ENCODE assay signal across 10 cellular contexts in the genomic region with DNA sequence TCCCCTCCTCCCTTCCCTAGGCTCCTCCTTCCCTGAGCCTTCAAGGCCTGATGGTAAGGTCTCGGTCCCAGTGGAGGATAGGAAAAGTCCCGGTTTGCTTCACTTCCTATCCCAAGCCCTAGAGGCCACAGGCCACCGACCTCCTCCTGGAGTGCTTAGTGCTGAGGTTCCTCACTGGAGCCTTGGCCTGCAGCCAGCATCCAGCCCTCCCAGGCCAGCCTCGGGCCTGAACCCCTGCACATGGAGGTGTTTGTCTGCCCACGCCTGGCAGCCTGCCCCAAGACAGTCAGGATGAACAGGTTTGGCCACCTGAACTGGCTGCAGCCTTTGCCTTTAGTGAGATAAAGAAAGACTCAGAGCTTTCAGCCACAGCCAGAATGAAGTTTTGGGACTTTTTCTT. TPM values are rescaled to one million over a fixed set of nuclear protein-coding genes. Genes with fewer than 3 reads are reported as not detected.
DNase-seq lines count a peak whose midpoint lies in the region; ATAC-seq, FAIRE-seq and TF ChIP-seq lines count a peak whose summit lies in the region.
"Had no signal": no experiment of that assay in that cellular context is flagged by ENCODE, and none has a peak within 500 bp of the region (broad histone marks: within the 10 kb centered on the region; RNA-seq: fewer than 3 reads in every experiment).

No MANE protein-coding gene starts in this region.

- H2AFZ ChIP-seq in K562 (ENCODE audit: low read depth, low read length): no peak overlapping the region

- no peak for TF ChIP-seq POLR2A in K562 (conservative IDR thresholded peaks at IDR 0.05)

- no peaks in the 10 kb centered on the region for H3K9me3 Mint-ChIP-seq in activated naive CD8-positive, alpha-beta T cell treated with anti-CD3 and anti-CD28 coated beads, Interleukin-2, amount 10 ng/mL, durations not matched to agents 7 days and 5 days
- H3K9me3 Mint-ChIP-seq in activated naive CD8-positive, alpha-beta T cell treated with anti-CD3 and anti-CD28 coated beads, Interleukin-2, amount 50 U/mL, for 24 hours: no peaks in the 10 kb centered on the region
- H3K9me3 Mint-ChIP-seq: nephron progenitor cell had no signal

- H3K27me3 Mint-ChIP-seq in activated naive CD8-positive, alpha-beta T cell treated with anti-CD3 and anti-CD28 coated beads, Interleukin-2, amount 10 ng/mL, durations not matched to agents 7 days and 5 days: peaks cover 41% of the 10 kb centered on the region
- peaks cover 43% of the 10 kb centered on the region for H3K27me3 Mint-ChIP-seq in activated naive CD8-positive, alpha-beta T cell treated with anti-CD3 and anti-CD28 coated beads, Interleukin-2, amount 50 U/mL, for 24 hours

- TF ChIP-seq EP300 in K562 (IDR thresholded peaks at IDR 0.05; ENCODE audit: low read length): no peak

- no peaks in the 10 kb centered on the region for H3K9me1 ChIP-seq in K562 (ENCODE audit: control insufficient read depth, insufficient read depth, low read length)

- H3K27ac ChIP-seq in K562 (ENCODE audit: extremely low read depth, low read depth, low read length): no peak overlapping the region
- no peak overlapping the region for H3K27ac ChIP-seq in left lung

- POLR2A ChIA-PET in activated naive CD8-positive, alpha-beta T cell treated with anti-CD3 and anti-CD28 coated beads, Interleukin-2, amount 10 ng/mL, durations not matched to agents 7 days and 5 days (lab: Charles Lee): interaction anchor here (1.0 to 1.2 kb wide), 2 partner anchors 12 to 27 kb away, joined by 3 read pairs; no protein-coding TSS in a partner anchor
- POLR2A ChIA-PET in K562 (lab: Yijun Ruan, JAX): no interaction called here

- no peaks in the 10 kb centered on the region for H3K36me3 Mint-ChIP-seq in activated naive CD8-positive, alpha-beta T cell treated with anti-CD3 and anti-CD28 coated beads, Interleukin-2, amount 10 ng/mL, durations not matched to agents 7 days and 5 days
- no peaks in the 10 kb centered on the region for H3K36me3 Mint-ChIP-seq in activated naive CD8-positive, alpha-beta T cell treated with anti-CD3 and anti-CD28 coated beads, Interleukin-2, amount 50 U/mL, for 24 hours (ENCODE audit: low read depth)

- H3K4me3 ChIP-seq in K562 (no peak overlapping the region), left lung (no peak overlapping the region)

- intact Hi-C loops in K562 (cut with micrococcal nuclease): no loop called here
- intact Hi-C loops in left lung (cut with DNase I): no loop called here

- BruUV-seq in K562 (replicated peaks; lab: Mats Ljungman, UMichigan): no TSS peak

- no peak for ATAC-seq in activated naive CD8-positive, alpha-beta T cell treated with anti-CD3 and anti-CD28 coated beads, Interleukin-2, amount 10 ng/mL, durations not matched to agents 7 days and 5 days (ENCODE audit: low read depth)
- no peak for ATAC-seq in activated naive CD8-positive, alpha-beta T cell treated with anti-CD3 and anti-CD28 coated beads, Interleukin-2, amount 50 U/mL, for 24 hours
- ATAC-seq in K562 (no peak), left lung (peak; percentile 59)

- H3K4me2 ChIP-seq in K562 (ENCODE audit: insufficient read depth, low read length): no peak overlapping the region

- H3K27me3 ChIP-seq in K562 (ENCODE audit: control insufficient read depth in 2 of 2, insufficient read depth in 2 of 2, low read length in 2 of 2): peaks cover 3 to 19% of the 10 kb centered on the region in 2 experiments; a peak in 3 of 5 replicates
- H3K27me3 ChIP-seq in left lung: peaks cover 0 to 25% of the 10 kb centered on the region in 2 donors

- CTCF ChIA-PET in K562 (lab: Yijun Ruan, JAX; ENCODE audit: low intra/inter-chr PET ratio): no interaction called here

- TF ChIP-seq RAD21 in K562 (CRISPR knock-in tag; conservative IDR thresholded peaks at IDR 0.05 in 1 of 2, IDR thresholded peaks at IDR 0.05 in 1 of 2): no peak

- H3K9me3 ChIP-seq in K562 (replicated peaks; ENCODE audit: control insufficient read depth, insufficient read depth, low read depth, low read length) (no peaks in the 10 kb centered on the region), left lung (no peaks in the 10 kb centered on the region)

- no peaks in the 10 kb centered on the region; a peak in 1 of 5 replicates for H3K4me1 ChIP-seq in K562 (replicated peaks in 1 of 2; ENCODE audit: control insufficient read depth in 2 of 2, insufficient read depth in 2 of 2, low read length in 2 of 2)
- peaks cover 0 to 31% of the 10 kb centered on the region in 2 donors for H3K4me1 ChIP-seq in left lung

- no peak overlapping the region for H3K9ac ChIP-seq in K562 (ENCODE audit: insufficient read depth in 1 of 2, low read depth in 2 of 2, low read length in 2 of 2)

- in situ Hi-C loops in K562 (cut with MboI): loop anchor here (5.0 kb wide), 1 partner anchor 100 kb away; no protein-coding TSS in a partner anchor

- 3% methylated on average over 5 of the region's 5 CpGs for WGBS in K562 (ENCODE audit: insufficient coverage, low coverage, missing lambda C conversion rate)

- no peaks in the 10 kb centered on the region for H3K79me2 ChIP-seq in K562 (ENCODE audit: control insufficient read depth, insufficient read depth, low read length)

- H3K4me1 Mint-ChIP-seq in activated naive CD8-positive, alpha-beta T cell treated with anti-CD3 and anti-CD28 coated beads, Interleukin-2, amount 10 ng/mL, durations not matched to agents 7 days and 5 days: peaks cover 4% of the 10 kb centered on the region
- H3K4me1 Mint-ChIP-seq in activated naive CD8-positive, alpha-beta T cell treated with anti-CD3 and anti-CD28 coated beads, Interleukin-2, amount 50 U/mL, for 24 hours: peaks cover 11% of the 10 kb centered on the region

- peak; percentile 18 for DNase-seq in activated naive CD8-positive, alpha-beta T cell treated with anti-CD3 and anti-CD28 coated beads, Interleukin-2, amount 10 ng/mL, durations not matched to agents 7 days and 5 days
- DNase-seq in activated naive CD8-positive, alpha-beta T cell treated with anti-CD3 and anti-CD28 coated beads, Interleukin-2, amount 50 U/mL, for 24 hours: no peak
- DNase-seq in K562 (ENCODE audit: extremely low read depth in 1 of 4, low spot score in 3 of 4): no peak
- DNase-seq in left lung: peak; percentile 87 to 93
- peak; percentile 88 for DNase-seq in ureter (ENCODE audit: low spot score)
- DNase-seq in SHP77 (lab: John Stamatoyannopoulos, UW): no peak
- no peak for DNase-seq in UCSD-AML1 (lab: John Stamatoyannopoulos, UW; ENCODE audit: unreplicated experiment)
- no peak for DNase-seq in activated CD4-positive, alpha-beta T cell treated with anti-CD3 and anti-CD28 coated beads, Interleukin-2, amount 50 U/mL, for 48 hours
- DNase-seq: NCI-H1694, nephron progenitor cell had no signal

- no peak for FAIRE-seq in K562 (lab: Jason Lieb, UNC)

- H4K20me1 ChIP-seq in K562 (replicated peaks; ENCODE audit: control insufficient read depth, insufficient read depth, low read length): peaks cover 8% of the 10 kb centered on the region

- TF ChIP-seq CTCF in K562 (IDR thresholded peaks at IDR 0.05 in 2 of 3, conservative IDR thresholded peaks at IDR 0.05 in 1 of 3; ENCODE audit: insufficient read depth in 2 of 3, low read depth in 1 of 3, low read length in 3 of 3) (no peak), left lung (IDR thresholded peaks at IDR 0.05) (no peak)

- H3K36me3 ChIP-seq in K562 (ENCODE audit: control insufficient read depth, insufficient read depth, low read length): no peaks in the 10 kb centered on the region
- no peaks in the 10 kb centered on the region for H3K36me3 ChIP-seq in left lung

- H3K27ac Mint-ChIP-seq in activated naive CD8-positive, alpha-beta T cell treated with anti-CD3 and anti-CD28 coated beads, Interleukin-2, amount 10 ng/mL, durations not matched to agents 7 days and 5 days: no peak overlapping the region
- H3K27ac Mint-ChIP-seq in activated naive CD8-positive, alpha-beta T cell treated with anti-CD3 and anti-CD28 coated beads, Interleukin-2, amount 50 U/mL, for 24 hours: no peak overlapping the region
- H3K27ac Mint-ChIP-seq: nephron progenitor cell had no signal

- no peak overlapping the region for H3K4me3 Mint-ChIP-seq in activated naive CD8-positive, alpha-beta T cell treated with anti-CD3 and anti-CD28 coated beads, Interleukin-2, amount 10 ng/mL, durations not matched to agents 7 days and 5 days
- no peak overlapping the region for H3K4me3 Mint-ChIP-seq in activated naive CD8-positive, alpha-beta T cell treated with anti-CD3 and anti-CD28 coated beads, Interleukin-2, amount 50 U/mL, for 24 hours
- H3K4me3 Mint-ChIP-seq: nephron progenitor cell had no signal

RNA-seq across cellular contexts. Expression of a gene that starts 15.8 kb away (rescaled TPM):
- total RNA-seq in activated naive CD8-positive, alpha-beta T cell treated with anti-CD3 and anti-CD28 coated beads, Interleukin-2, amount 10 ng/mL, durations not matched to agents 7 days and 5 days: 1 to 10 TPM; 8.5 to 8.9 TPM
- not detected in 2 replicates for total RNA-seq in K562 (2011; cell fraction: chromatin; rRNA removed; ENCODE audit: low replicate concordance)
- not detected in 2 replicates for total RNA-seq in K562 (2011; cell fraction: nucleolus; rRNA removed)
- not detected in 2 replicates for total RNA-seq in K562 (2011; cell fraction: nucleoplasm; rRNA removed)
- total RNA-seq in K562 (2014; rRNA removed) (not detected in 2 replicates), K562 (2014; rRNA removed; fragmentation: Illumina TruSeq; extraction: Trizol) (not detected in 2 replicates), K562 (2015; rRNA removed; fragmentation: Illumina TruSeq; extraction: Trizol) (not detected in 2 replicates), K562 (2021) (1.4 and 1.6 TPM in 2 replicates), left lung (1,000 to 10,000 TPM; 1,945 to 1,968 TPM), ureter (2,511 TPM)
- polyA plus RNA-seq in K562 (2011; rRNA removed) (not detected in 2 replicates), K562 (2014; fragmentation: Illumina TruSeq; extraction: Trizol) (not detected in 2 replicates), K562 (2014; fragmentation: Nextera tagmentation; extraction: Ambion mirVana) (not detected), K562 (2014; rRNA removed) (not detected in 2 replicates)
- polyA plus RNA-seq in K562 (2011; cell fraction: cytosol; rRNA removed): not detected in 2 replicates
- not detected in 2 replicates for polyA plus RNA-seq in K562 (2011; cell fraction: nucleus; rRNA removed)
- polyA plus RNA-seq in K562 (2012): not detected in 2 replicates
- not detected in 2 replicates for polyA minus RNA-seq in K562 (2011; rRNA and poly(A)+ RNA removed)
- polyA minus RNA-seq in K562 (2011; cell fraction: cytosol; rRNA and poly(A)+ RNA removed): 3.6 and 12.1 TPM in 2 replicates
- 1.7 and 2.2 TPM in 2 replicates for polyA minus RNA-seq in K562 (2011; cell fraction: nucleus; rRNA and poly(A)+ RNA removed)

RNA-seq across cellular contexts. Expression of a gene that starts 25.4 kb away (rescaled TPM):
- total RNA-seq in activated naive CD8-positive, alpha-beta T cell treated with anti-CD3 and anti-CD28 coated beads, Interleukin-2, amount 10 ng/mL, durations not matched to agents 7 days and 5 days: not detected
- not detected in 2 replicates for total RNA-seq in K562 (2011; cell fraction: chromatin; rRNA removed; ENCODE audit: low replicate concordance)
- total RNA-seq in K562 (2011; cell fraction: nucleolus; rRNA removed): not detected in 2 replicates
- total RNA-seq in K562 (2011; cell fraction: nucleoplasm; rRNA removed): not detected in 2 replicates
- not detected in 2 replicates for total RNA-seq in K562 (2014; rRNA removed)
- not detected in 2 replicates for total RNA-seq in K562 (2014; rRNA removed; fragmentation: Illumina TruSeq; extraction: Trizol)
- total RNA-seq in K562 (2015; rRNA removed; fragmentation: Illumina TruSeq; extraction: Trizol): not detected in 2 replicates
- not detected in 2 replicates for total RNA-seq in K562 (2021)
- not detected in 2 replicates for polyA plus RNA-seq in K562 (2011; rRNA removed)
- not detected in 2 replicates for polyA plus RNA-seq in K562 (2011; cell fraction: cytosol; rRNA removed)
- not detected in 2 replicates for polyA plus RNA-seq in K562 (2011; cell fraction: nucleus; rRNA removed)
- not detected in 2 replicates for polyA plus RNA-seq in K562 (2012)
- not detected in 2 replicates for polyA plus RNA-seq in K562 (2014; fragmentation: Illumina TruSeq; extraction: Trizol)
- polyA plus RNA-seq in K562 (2014; fragmentation: Nextera tagmentation; extraction: Ambion mirVana): not detected
- polyA plus RNA-seq in K562 (2014; rRNA removed): not detected in 2 replicates
- not detected in 2 replicates for polyA minus RNA-seq in K562 (2011; rRNA and poly(A)+ RNA removed)
- polyA minus RNA-seq in K562 (2011; cell fraction: cytosol; rRNA and poly(A)+ RNA removed): 0.29 and 1.0 TPM in 2 replicates
- 0.13 TPM in 1 of 2 replicates, not detected in the other for polyA minus RNA-seq in K562 (2011; cell fraction: nucleus; rRNA and poly(A)+ RNA removed)
- total RNA-seq in left lung: 10 to 100 TPM; 27.6 to 30.1 TPM
- 4.6 TPM for total RNA-seq in ureter

RNA-seq across cellular contexts. Expression of a gene that starts 57.2 kb away (rescaled TPM):
- total RNA-seq in activated naive CD8-positive, alpha-beta T cell treated with anti-CD3 and anti-CD28 coated beads, Interleukin-2, amount 10 ng/mL, durations not matched to agents 7 days and 5 days: under 1 TPM in 1 of 2 experiments, not detected in 1; 0.14 TPM
- not detected in 2 replicates for total RNA-seq in K562 (2011; cell fraction: chromatin; rRNA removed; ENCODE audit: low replicate concordance)
- not detected in 2 replicates for total RNA-seq in K562 (2011; cell fraction: nucleolus; rRNA removed)
- not detected in 2 replicates for total RNA-seq in K562 (2011; cell fraction: nucleoplasm; rRNA removed)
- not detected in 2 replicates for total RNA-seq in K562 (2014; rRNA removed)
- not detected in 2 replicates for total RNA-seq in K562 (2014; rRNA removed; fragmentation: Illumina TruSeq; extraction: Trizol)
- not detected in 2 replicates for total RNA-seq in K562 (2015; rRNA removed; fragmentation: Illumina TruSeq; extraction: Trizol)
- total RNA-seq in K562 (2021): not detected in 2 replicates
- polyA plus RNA-seq in K562 (2011; rRNA removed): not detected in 2 replicates
- not detected in 2 replicates for polyA plus RNA-seq in K562 (2011; cell fraction: cytosol; rRNA removed)
- polyA plus RNA-seq in K562 (2011; cell fraction: nucleus; rRNA removed): not detected in 2 replicates
- polyA plus RNA-seq in K562 (2012): 0.14 TPM in 1 of 2 replicates, not detected in the other
- polyA plus RNA-seq in K562 (2014; fragmentation: Illumina TruSeq; extraction: Trizol): not detected in 2 replicates
- polyA plus RNA-seq in K562 (2014; fragmentation: Nextera tagmentation; extraction: Ambion mirVana): not detected
- polyA plus RNA-seq in K562 (2014; rRNA removed): not detected in 2 replicates
- polyA minus RNA-seq in K562 (2011; rRNA and poly(A)+ RNA removed): not detected in 2 replicates
- not detected in 2 replicates for polyA minus RNA-seq in K562 (2011; cell fraction: cytosol; rRNA and poly(A)+ RNA removed)
- not detected in 2 replicates for polyA minus RNA-seq in K562 (2011; cell fraction: nucleus; rRNA and poly(A)+ RNA removed)
- total RNA-seq in left lung: 1 to 10 TPM in 1 of 2 donors, under 1 TPM in 1; 0.97 to 1.7 TPM
- 0.62 TPM for total RNA-seq in ureter

Comparison
In these comparisons a context has a peak if more than half of its experiments do, and no peak if none do; other contexts are left out.
1. DNase-seq: peak in activated naive CD8-positive, alpha-beta T cell treated with anti-CD3 and anti-CD28 coated beads, Interleukin-2, amount 10 ng/mL, durations not matched to agents 7 days and 5 days (single experiment), left lung (2 of 2) and ureter (single experiment); none in activated naive CD8-positive, alpha-beta T cell treated with anti-CD3 and anti-CD28 coated beads, Interleukin-2, amount 50 U/mL, for 24 hours (single experiment), K562 (0 of 4), SHP77 (0 of 2), UCSD-AML1 (single experiment) and activated CD4-positive, alpha-beta T cell treated with anti-CD3 and anti-CD28 coated beads, Interleukin-2, amount 50 U/mL, for 48 hours (0 of 2).
2. RNA of a gene that starts 15.8 kb away (total RNA-seq): 2,511 TPM in ureter (single experiment) and 1,945 to 1,968 TPM in left lung; 8.5 to 8.9 TPM in activated naive CD8-positive, alpha-beta T cell treated with anti-CD3 and anti-CD28 coated beads, Interleukin-2, amount 10 ng/mL, durations not matched to agents 7 days and 5 days and 1.4 to 1.6 TPM in K562; every median in the first group is over 100 times any median in the second.